ENCODE assay signal across 1 cellular context in genomic region chr4:145934434-145935047, GRCh38.
TF ChIP-seq lines count a peak whose summit lies in the region.

No MANE protein-coding gene starts in this region.

TF ChIP-seq in IMR-90, 13 proteins besides CTCF, POLR2A, EP300 and RAD21 (continued from another document):
- TF ChIP-seq MXI1 (IDR thresholded peaks at IDR 0.05; ENCODE audit: borderline replicate concordance, low read depth, low read length) (no peak), RCOR1 (IDR thresholded peaks at IDR 0.05; ENCODE audit: insufficient replicate concordance, low read length) (no peak), BHLHE40 (IDR thresholded peaks at IDR 0.05; ENCODE audit: low read depth, low read length) (no peak), MAZ (IDR thresholded peaks at IDR 0.05; ENCODE audit: borderline replicate concordance, low read depth, low read length) (no peak), CHD1 (IDR thresholded peaks at IDR 0.05; ENCODE audit: low read depth, low read length) (no peak), FOS (IDR thresholded peaks at IDR 0.05; ENCODE audit: low read depth, low read length) (no peak), SMC3 (IDR thresholded peaks at IDR 0.05; ENCODE audit: low read depth, low read length) (no peak)
